In genomic region chr3:111694471-111694870, GRCh38 we compare ENCODE assay signal across 22 cellular contexts. TPM values are rescaled to one million over a fixed set of nuclear protein-coding genes. Genes with fewer than 3 reads are reported as not detected.
DNase-seq lines count a peak whose midpoint lies in the region; ATAC-seq, FAIRE-seq and TF ChIP-seq lines count a peak whose summit lies in the region.
"Had no signal": no experiment of that assay in that cellular context is flagged by ENCODE, and none has a peak within 500 bp of the region (broad histone marks: within the 10 kb centered on the region; RNA-seq: fewer than 3 reads in every experiment).

No MANE protein-coding gene starts in this region.

- H3K4me1 ChIP-seq in A549 (peaks cover 62% of the 10 kb centered on the region), spleen (peaks cover 0 to 21% (median 0%) of the 10 kb centered on the region in 6 donors)
- H3K4me1 ChIP-seq: ascending aorta, BE2C had no signal

- H3K27me3 Mint-ChIP-seq in HFFc6 (ENCODE audit: insufficient read depth) = no peaks in the 10 kb centered on the region
- no peaks in the 10 kb centered on the region for H3K27me3 Mint-ChIP-seq in activated T-helper 17 cell treated with anti-CD3 and anti-CD28 coated beads, Interleukin-2, amount 50 U/mL, for 72 hours
- H3K27me3 Mint-ChIP-seq: dendritic cell treated with granulocyte-macrophage colony-stimulating factor and Interleukin-4, amounts not matched to agents 40 ng/mL and 50 ng/mL, for 4 days; stimulated activated naive CD8-positive, alpha-beta T cell treated with anti-CD3 and anti-CD28 coated beads, Interleukin-15, amount 100 ng/mL, for 72 hours had no signal

- no peak for TF ChIP-seq EP300 in A549 (IDR thresholded peaks at IDR 0.05)

- H3K27me3 ChIP-seq in spleen (replicated peaks in 1 of 7) = no peaks in the 10 kb centered on the region
- H3K27me3 ChIP-seq: ascending aorta, BE2C had no signal

- CTCF ChIA-PET in A549 (lab: Yijun Ruan, JAX) = interaction anchor here (0.5 to 5.5 kb wide), 8 partner anchors 9 to 319 kb away, joined by 3 to 112 read pairs (median 4); no protein-coding TSS in a partner anchor

- no peak overlapping the region for H3K4me3 Mint-ChIP-seq in HFFc6
- no peak overlapping the region for H3K4me3 Mint-ChIP-seq in activated T-helper 17 cell treated with anti-CD3 and anti-CD28 coated beads, Interleukin-2, amount 50 U/mL, for 72 hours
- H3K4me3 Mint-ChIP-seq: dendritic cell treated with granulocyte-macrophage colony-stimulating factor and Interleukin-4, amounts not matched to agents 40 ng/mL and 50 ng/mL, for 4 days; GM23338; nephron had no signal

- intact Hi-C loops in spleen (cut with DNase I; ENCODE audit: low total_unique reads) = no loop called here

- WGBS in A549 (ENCODE audit: missing lambda C conversion rate) = no CpG with 5 or more reads among the region's 2 CpGs
- WGBS in spleen, 5 donors = 95 to 100% (median 96%) methylated on average over 2 of the region's 2 CpGs

- DNase-seq in A549 (ENCODE audit: low read depth in 1 of 2, low spot score in 1 of 2) = no peak
- DNase-seq in HFFc6 = no peak
- DNase-seq in kidney tubule cell (ENCODE audit: low spot score) = peak; percentile 53
- no peak for DNase-seq in NOMO-1 (lab: John Stamatoyannopoulos, UW; ENCODE audit: unreplicated experiment in 2 of 2)
- no peak for DNase-seq in ecto neural progenitor cell (ENCODE audit: low spot score)
- DNase-seq in spleen = no peak
- DNase-seq: ACHN; BE2C; islet precursor cell; midbrain; NCI-H748 treated with DMSO at 0.1 percent for 48 hours; stimulated activated naive CD8-positive, alpha-beta T cell treated with anti-CD3 and anti-CD28 coated beads, Interleukin-15, amount 100 ng/mL, for 72 hours; T-helper 2 cell had no signal

- H3K9me3 Mint-ChIP-seq in HFFc6 = no peaks in the 10 kb centered on the region
- H3K9me3 Mint-ChIP-seq in activated T-helper 17 cell treated with anti-CD3 and anti-CD28 coated beads, Interleukin-2, amount 50 U/mL, for 72 hours = no peaks in the 10 kb centered on the region
- H3K9me3 Mint-ChIP-seq: activated naive CD4-positive, alpha-beta T cell treated with anti-CD3 and anti-CD28 coated beads, Interleukin-2, amount 50 U/mL, for 72 hours; dendritic cell treated with granulocyte-macrophage colony-stimulating factor and Interleukin-4, amounts not matched to agents 40 ng/mL and 50 ng/mL, for 4 days; GM23338; nephron; stimulated activated naive CD8-positive, alpha-beta T cell treated with anti-CD3 and anti-CD28 coated beads, Interleukin-15, amount 100 ng/mL, for 72 hours had no signal

- no peaks in the 10 kb centered on the region for H3K36me3 ChIP-seq in spleen
- H3K36me3 ChIP-seq: ascending aorta, BE2C had no signal

- POLR2A ChIA-PET in A549 (lab: Yijun Ruan, JAX) = interaction anchor here (1.1 kb wide), 1 partner anchor 116 kb away, joined by 3 read pairs; no protein-coding TSS in a partner anchor

- no peak for TF ChIP-seq POLR2A in A549 (IDR thresholded peaks at IDR 0.05; ENCODE audit: low read length)
- TF ChIP-seq POLR2A in spleen (IDR thresholded peaks at IDR 0.05) = no peak

- H3K36me3 Mint-ChIP-seq in HFFc6 (ENCODE audit: low read depth) = no peaks in the 10 kb centered on the region
- no peaks in the 10 kb centered on the region for H3K36me3 Mint-ChIP-seq in activated T-helper 17 cell treated with anti-CD3 and anti-CD28 coated beads, Interleukin-2, amount 50 U/mL, for 72 hours (ENCODE audit: low read depth)
- H3K36me3 Mint-ChIP-seq: activated naive CD4-positive, alpha-beta T cell treated with anti-CD3 and anti-CD28 coated beads, Interleukin-2, amount 50 U/mL, for 72 hours had no signal

- TF ChIP-seq CTCF in A549 (IDR thresholded peaks at IDR 0.05) (no peak), HFFc6 (IDR thresholded peaks at IDR 0.05) (no peak), spleen (IDR thresholded peaks at IDR 0.05 in 8 of 11, conservative IDR thresholded peaks at IDR 0.05 in 3 of 11) (no peak)

- peaks cover 72% of the 10 kb centered on the region for H3K4me1 Mint-ChIP-seq in HFFc6 (ENCODE audit: low read depth)
- H3K4me1 Mint-ChIP-seq in activated T-helper 17 cell treated with anti-CD3 and anti-CD28 coated beads, Interleukin-2, amount 50 U/mL, for 72 hours = peaks cover 20% of the 10 kb centered on the region

- no peak for TF ChIP-seq RAD21 in A549 (conservative IDR thresholded peaks at IDR 0.05 in 1 of 2, IDR thresholded peaks at IDR 0.05 in 1 of 2)

- H3K4me2 ChIP-seq in A549 = peak overlapping the region; percentile 43; the same call in 1 of the 3 replicates
- H3K4me2 ChIP-seq: GM23338 had no signal

- peak overlapping the region; percentile 6; the same call in 1 of the 2 replicates for H3K27ac Mint-ChIP-seq in HFFc6
- H3K27ac Mint-ChIP-seq in activated T-helper 17 cell treated with anti-CD3 and anti-CD28 coated beads, Interleukin-2, amount 50 U/mL, for 72 hours = peak overlapping the region; percentile 71
- H3K27ac Mint-ChIP-seq: activated naive CD4-positive, alpha-beta T cell treated with anti-CD3 and anti-CD28 coated beads, Interleukin-2, amount 50 U/mL, for 72 hours; dendritic cell treated with granulocyte-macrophage colony-stimulating factor and Interleukin-4, amounts not matched to agents 40 ng/mL and 50 ng/mL, for 4 days; GM23338; nephron; stimulated activated naive CD8-positive, alpha-beta T cell treated with anti-CD3 and anti-CD28 coated beads, Interleukin-15, amount 100 ng/mL, for 72 hours had no signal

- H3K4me3 ChIP-seq in A549 = no peak overlapping the region
- no peak overlapping the region for H3K4me3 ChIP-seq in spleen
- H3K4me3 ChIP-seq: ascending aorta, GM23338, SK-N-MC had no signal

- peak in 1 of 2 experiments; percentile 23; a peak in 1 of 6 replicates for ATAC-seq in A549
- ATAC-seq in activated T-helper 17 cell treated with anti-CD3 and anti-CD28 coated beads, Interleukin-2, amount 50 U/mL, for 72 hours (replicated peaks) = no peak
- ATAC-seq in HG02571 (IDR thresholded peaks at IDR 0.05; ENCODE audit: unreplicated experiment) = no peak
- ATAC-seq: activated naive CD4-positive, alpha-beta T cell treated with anti-CD3 and anti-CD28 coated beads, Interleukin-2, amount 50 U/mL, for 72 hours; GM23338; stimulated activated naive CD8-positive, alpha-beta T cell treated with anti-CD3 and anti-CD28 coated beads, Interleukin-15, amount 100 ng/mL, for 72 hours had no signal

- H3K9me3 ChIP-seq in A549 = no peaks in the 10 kb centered on the region
- H3K9me3 ChIP-seq in spleen = no peaks in the 10 kb centered on the region
- H3K9me3 ChIP-seq: ascending aorta, BE2C had no signal

- H3K27ac ChIP-seq in A549 = peak overlapping the region; percentile 30 to 79; a peak in 5 of 6 replicates
- H3K27ac ChIP-seq in spleen = no peak overlapping the region
- H3K27ac ChIP-seq: ascending aorta, SK-N-MC had no signal

- no peak for FAIRE-seq in A549 (lab: Jason Lieb, UNC)

TF ChIP-seq in A549, 52 proteins besides CTCF, POLR2A, EP300 and RAD21 (continues in another document):
- TF ChIP-seq JUN (IDR thresholded peaks at IDR 0.05) (no peak), PBX3 (IDR thresholded peaks at IDR 0.05) (no peak), RCOR1 (IDR thresholded peaks at IDR 0.05; ENCODE audit: low read depth, low read length) (no peak), CHD4 (IDR thresholded peaks at IDR 0.05; ENCODE audit: borderline replicate concordance) (no peak), ELK1 (IDR thresholded peaks at IDR 0.05; ENCODE audit: low read depth, low read length) (no peak), PHF8 (IDR thresholded peaks at IDR 0.05; ENCODE audit: borderline replicate concordance, low read depth) (no peak), NPAS2 (CRISPR knock-in tag; IDR thresholded peaks at IDR 0.05; ENCODE audit: borderline replicate concordance) (no peak), TFCP2L1 (CRISPR knock-in tag; IDR thresholded peaks at IDR 0.05) (no peak), GATA3 (IDR thresholded peaks at IDR 0.05; ENCODE audit: borderline replicate concordance) (no peak)
- TF ChIP-seq, protein P1, sequence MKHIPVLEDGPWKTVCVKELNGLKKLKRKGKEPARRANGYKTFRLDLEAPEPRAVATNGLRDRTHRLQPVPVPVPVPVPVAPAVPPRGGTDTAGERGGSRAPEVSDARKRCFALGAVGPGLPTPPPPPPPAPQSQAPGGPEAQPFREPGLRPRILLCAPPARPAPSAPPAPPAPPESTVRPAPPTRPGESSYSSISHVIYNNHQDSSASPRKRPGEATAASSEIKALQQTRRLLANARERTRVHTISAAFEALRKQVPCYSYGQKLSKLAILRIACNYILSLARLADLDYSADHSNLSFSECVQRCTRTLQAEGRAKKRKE (CRISPR knock-in tag; IDR thresholded peaks at IDR 0.05; ENCODE audit: low read depth) = no peak

RNA-seq across cellular contexts. Expression of gene PLCXD2, which starts 20.0 kb away (rescaled TPM):
- polyA plus RNA-seq in A549 (2011; rRNA removed) = 14.3 and 15.2 TPM in 2 replicates
- 7.9 and 9.2 TPM in 2 replicates for polyA plus RNA-seq in A549 (2012; cell fraction: cytosol; rRNA removed)
- polyA plus RNA-seq in A549 (2012; cell fraction: nucleus; rRNA removed) = 3.9 and 5.4 TPM in 2 replicates
- polyA plus RNA-seq in A549 (2017; fragmentation: RNase III; extraction: RNeasy Plus Mini Kit Qiagen cat#74134 plus additional on column Dnase treatment) = 19.2 to 23.1 TPM (median 19.9 TPM) in 3 replicates
- 21.7 and 23.1 TPM in 2 replicates for polyA minus RNA-seq in A549 (2011; rRNA and poly(A)+ RNA removed)
- 1 to 10 TPM; 1.4 to 3.9 (median 1.8) TPM for total RNA-seq in HFFc6 (2021; fragmentation: NEBNext Ultra II Directional; extraction: Animal tissue kit (Norgen Biotek cat#: 25700))
- total RNA-seq in activated T-helper 17 cell treated with anti-CD3 and anti-CD28 coated beads, Interleukin-2, amount 50 U/mL, for 72 hours = 10 to 100 TPM in 1 of 2 donors, 1 to 10 TPM in 1; 9.5 to 16.3 TPM
- 1 to 10 TPM; 2.9 to 6.0 (median 3.4) TPM for total RNA-seq in spleen
- polyA plus RNA-seq in spleen = under 1 TPM; 0.30 to 0.53 (median 0.35) TPM
- total RNA-seq: G401 had no signal

Comparison
In these comparisons a context has a peak if more than half of its experiments do, and no peak if none do; other contexts are left out.
1. H3K27ac ChIP-seq: peak in A549 (2 of 2); none in spleen (0 of 8).